Comparison of ENCODE assay signal across 17 cellular contexts in genomic region chr5:43663916-43664315, GRCh38.
"Had no signal": no experiment of that assay in that cellular context is flagged by ENCODE, and none has a peak within 500 bp of the region (broad histone marks: within the 10 kb centered on the region; RNA-seq: fewer than 3 reads in every experiment).

No MANE protein-coding gene starts in this region.

- H3K27ac Mint-ChIP-seq: activated T-cell treated with anti-CD3 and anti-CD28 coated beads, Interleukin-2, amount 50 U/mL, for 72 hours; stimulated activated memory B cell treated with anti-CD40 and anti-IgM and Interleukin-4, amounts not matched to agents 10 μg/mL and 1 μg/mL and 100 μg/mL, for 72 hours; T-helper 2 cell treated with Interferon-gamma antibody and Interleukin-4, amounts not matched to agents 5 μg/mL and 100 μg/mL, for 36 hours had no signal

- H3K9me3 ChIP-seq: adrenal gland, heart left ventricle, pancreas, right lobe of liver, thoracic aorta, upper lobe of left lung had no signal

- H3K4me1 ChIP-seq: pancreas, right lobe of liver, spleen, upper lobe of left lung had no signal

- H3K4me3 Mint-ChIP-seq: activated T-cell treated with anti-CD3 and anti-CD28 coated beads, Interleukin-2, amount 50 U/mL, for 72 hours; naive thymus-derived CD8-positive, alpha-beta T cell; stimulated activated memory B cell treated with anti-CD40 and anti-IgM and Interleukin-4, amounts not matched to agents 10 μg/mL and 1 μg/mL and 100 μg/mL, for 72 hours; T-helper 2 cell treated with Interferon-gamma antibody and Interleukin-4, amounts not matched to agents 5 μg/mL and 100 μg/mL, for 36 hours had no signal

- H3K27me3 ChIP-seq: adrenal gland, cardiac muscle cell, dorsolateral prefrontal cortex, heart left ventricle, pancreas, right lobe of liver, spleen, upper lobe of left lung had no signal

- ATAC-seq: activated T-cell treated with anti-CD3 and anti-CD28 coated beads, Interleukin-2, amount 50 U/mL, for 72 hours; heart left ventricle; naive thymus-derived CD8-positive, alpha-beta T cell; right lobe of liver; stimulated activated memory B cell treated with anti-CD40 and anti-IgM and Interleukin-4, amounts not matched to agents 10 μg/mL and 1 μg/mL and 100 μg/mL, for 72 hours had no signal

- H3K4me1 Mint-ChIP-seq: stimulated activated memory B cell treated with anti-CD40 and anti-IgM and Interleukin-4, amounts not matched to agents 10 μg/mL and 1 μg/mL and 100 μg/mL, for 72 hours had no signal

- H3K4me3 ChIP-seq: adrenal gland, cardiac muscle cell, dorsolateral prefrontal cortex, heart left ventricle, pancreas, right lobe of liver, spleen, thoracic aorta, upper lobe of left lung had no signal

- DNase-seq: activated CD4-positive, alpha-beta T cell treated with anti-CD3 and anti-CD28 coated beads, Interleukin-2, amount 50 U/mL, for 4 hours; activated effector memory CD4-positive, alpha-beta T cell treated with anti-CD3 and anti-CD28 coated beads, Interleukin-2, amount 50 U/mL, for 16 hours; activated naive CD4-positive, alpha-beta T cell treated with anti-CD3 and anti-CD28 coated beads, Interleukin-2, amount 50 U/mL, for 16 hours; activated T-cell treated with anti-CD3 and anti-CD28 coated beads, Interleukin-2, amount 50 U/mL, for 72 hours; adrenal gland; dorsolateral prefrontal cortex; heart left ventricle; naive thymus-derived CD8-positive, alpha-beta T cell; pancreas; right lobe of liver; spleen; stimulated activated CD4-positive, alpha-beta T cell treated with anti-CD3 and anti-CD28 coated beads, Interleukin-4, amount 100 ng/mL, for 4 hours; upper lobe of left lung had no signal

- H3K9me3 Mint-ChIP-seq: activated T-cell treated with anti-CD3 and anti-CD28 coated beads, Interleukin-2, amount 50 U/mL, for 72 hours; T-helper 2 cell treated with Interferon-gamma antibody and Interleukin-4, amounts not matched to agents 5 μg/mL and 100 μg/mL, for 36 hours had no signal

- H3K27me3 Mint-ChIP-seq: naive thymus-derived CD8-positive, alpha-beta T cell; stimulated activated memory B cell treated with anti-CD40 and anti-IgM and Interleukin-4, amounts not matched to agents 10 μg/mL and 1 μg/mL and 100 μg/mL, for 72 hours had no signal

- H3K27ac ChIP-seq: adrenal gland, cardiac muscle cell, dorsolateral prefrontal cortex, pancreas, right lobe of liver, spleen, thoracic aorta, upper lobe of left lung had no signal
